ENCODE assay signal across 1 cellular context in the genomic region with DNA sequence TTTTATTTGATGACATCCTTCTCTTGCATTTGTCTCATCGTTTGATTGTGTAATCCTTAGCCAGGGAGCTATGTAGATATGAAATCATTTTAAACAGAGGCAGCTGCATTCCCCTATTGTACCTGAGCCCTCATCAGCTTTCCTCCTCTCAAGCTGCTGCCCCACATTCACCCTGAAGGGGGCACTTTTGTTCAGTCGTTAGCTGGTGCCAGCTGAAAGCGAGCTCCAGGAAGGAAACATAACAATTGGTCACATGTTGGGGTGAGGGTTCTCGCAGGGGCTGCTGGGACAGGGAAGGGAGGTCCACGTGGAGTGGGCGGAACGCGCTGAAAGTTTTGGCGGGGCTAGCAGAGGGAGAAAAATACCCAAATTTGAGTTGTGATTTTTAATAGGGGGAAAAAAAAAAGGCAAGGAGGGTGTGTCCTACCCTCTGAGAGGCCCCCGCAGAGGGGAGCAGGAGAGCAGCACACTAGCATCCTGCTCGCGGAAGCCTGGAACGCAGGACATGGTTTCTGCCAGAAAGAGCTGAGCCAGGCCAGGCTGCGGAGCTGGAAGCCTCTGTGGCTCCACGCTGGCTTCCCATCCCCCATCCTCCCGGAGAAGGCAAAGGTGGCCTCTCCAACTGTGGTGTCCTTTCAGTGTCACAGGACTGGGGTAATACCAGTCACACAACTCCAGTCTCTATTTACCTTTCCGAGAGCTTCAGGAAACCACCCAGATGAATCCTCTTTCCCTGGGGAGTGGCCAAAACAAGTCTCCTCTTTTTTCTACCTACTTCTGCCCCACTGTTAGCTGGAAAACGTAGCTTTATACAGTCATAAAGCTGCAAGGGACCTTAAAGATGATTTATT.
TF ChIP-seq lines count a peak whose summit lies in the region.

No MANE protein-coding gene starts in this region.

TF ChIP-seq in HepG2, 621 proteins besides CTCF, POLR2A, EP300 and RAD21 (continued from another document and continues in another):
- TF ChIP-seq, protein P1, sequence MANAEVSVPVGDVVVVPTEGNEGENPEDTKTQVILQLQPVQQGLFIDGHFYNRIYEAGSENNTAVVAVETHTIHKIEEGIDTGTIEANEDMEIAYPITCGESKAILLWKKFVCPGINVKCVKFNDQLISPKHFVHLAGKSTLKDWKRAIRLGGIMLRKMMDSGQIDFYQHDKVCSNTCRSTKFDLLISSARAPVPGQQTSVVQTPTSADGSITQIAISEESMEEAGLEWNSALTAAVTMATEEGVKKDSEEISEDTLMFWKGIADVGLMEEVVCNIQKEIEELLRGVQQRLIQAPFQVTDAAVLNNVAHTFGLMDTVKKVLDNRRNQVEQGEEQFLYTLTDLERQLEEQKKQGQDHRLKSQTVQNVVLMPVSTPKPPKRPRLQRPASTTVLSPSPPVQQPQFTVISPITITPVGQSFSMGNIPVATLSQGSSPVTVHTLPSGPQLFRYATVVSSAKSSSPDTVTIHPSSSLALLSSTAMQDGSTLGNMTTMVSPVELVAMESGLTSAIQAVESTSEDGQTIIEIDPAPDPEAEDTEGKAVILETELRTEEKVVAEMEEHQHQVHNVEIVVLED (CRISPR knock-in tag; IDR thresholded peaks at IDR 0.05; ENCODE audit: borderline replicate concordance) = peak; percentile 68; the same call in 1 of the 2 replicates
- TF ChIP-seq KMT2B (CRISPR knock-in tag; IDR thresholded peaks at IDR 0.05) (peak; percentile 76), NFIB (CRISPR knock-in tag; IDR thresholded peaks at IDR 0.05; ENCODE audit: borderline replicate concordance) (no peak), ZNF451 (CRISPR knock-in tag; IDR thresholded peaks at IDR 0.05) (no peak), NFIC (IDR thresholded peaks at IDR 0.05; ENCODE audit: low read length) (peak; percentile 73), ZNF350 (CRISPR knock-in tag; IDR thresholded peaks at IDR 0.05; ENCODE audit: borderline replicate concordance, low read depth) (peak; percentile 96), E2F2 (CRISPR knock-in tag; IDR thresholded peaks at IDR 0.05; ENCODE audit: borderline replicate concordance) (peak; percentile 38; the same call in 1 of the 2 replicates), ZIK1 (CRISPR knock-in tag; IDR thresholded peaks at IDR 0.05; ENCODE audit: borderline replicate concordance, low read depth) (0 out of 2 replicates have a peak, but pooled peaks have one; percentile 67), ERF (CRISPR knock-in tag; IDR thresholded peaks at IDR 0.05) (peak; percentile 80), ZNF143 (CRISPR knock-in tag; IDR thresholded peaks at IDR 0.05) (peak; percentile 92), HNRNPUL1 (IDR thresholded peaks at IDR 0.05; ENCODE audit: low read depth, low read length) (no peak), ISX (CRISPR knock-in tag; conservative IDR thresholded peaks at IDR 0.05) (peak; percentile 74; the same call in 1 of the 2 replicates), ADNP (CRISPR knock-in tag; IDR thresholded peaks at IDR 0.05) (no peak), MTF2 (CRISPR knock-in tag; IDR thresholded peaks at IDR 0.05; ENCODE audit: borderline replicate concordance) (peak; percentile 77; the same call in 1 of the 2 replicates), SMARCC2 (IDR thresholded peaks at IDR 0.05) (no peak), ZFP91 (CRISPR knock-in tag; IDR thresholded peaks at IDR 0.05; ENCODE audit: borderline replicate concordance) (peak; percentile 87; the same call in 1 of the 2 replicates), FOXA1 (IDR thresholded peaks at IDR 0.05) (peak; percentile 67; the same call in 1 of the 2 replicates), FOXA1 (CRISPR knock-in tag; IDR thresholded peaks at IDR 0.05) (peak; percentile 96), SIN3A (IDR thresholded peaks at IDR 0.05; ENCODE audit: borderline replicate concordance, low read depth, low read length) (peak; percentile 89; the same call in 1 of the 2 replicates), ZC3H13 (CRISPR knock-in tag; IDR thresholded peaks at IDR 0.05) (peak; percentile 73; the same call in 1 of the 2 replicates), ARNT2 (CRISPR knock-in tag; IDR thresholded peaks at IDR 0.05; ENCODE audit: low read depth) (peak; percentile 34; the same call in 1 of the 2 replicates), HIVEP1 (CRISPR knock-in tag; IDR thresholded peaks at IDR 0.05) (peak; percentile 86), ARID4A (CRISPR knock-in tag; IDR thresholded peaks at IDR 0.05; ENCODE audit: borderline replicate concordance) (peak; percentile 93), ZNF253 (CRISPR knock-in tag; IDR thresholded peaks at IDR 0.05; ENCODE audit: borderline replicate concordance) (no peak), SKI (IDR thresholded peaks at IDR 0.05; ENCODE audit: partially characterized antibody) (peak; percentile 73), MAZ (IDR thresholded peaks at IDR 0.05; ENCODE audit: borderline replicate concordance, low read depth, low read length) (no peak; the same call in 1 of the 2 replicates), MAZ (CRISPR knock-in tag; IDR thresholded peaks at IDR 0.05; ENCODE audit: low read depth) (no peak; the same call in none of the 2 replicates), KLF12 (CRISPR knock-in tag; IDR thresholded peaks at IDR 0.05; ENCODE audit: borderline replicate concordance) (0 out of 2 replicates have a peak, but pooled peaks have one; percentile 4), HNRNPLL (IDR thresholded peaks at IDR 0.05; ENCODE audit: low read depth, low read length, poor library complexity, severe bottlenecking) (no peak), HDAC2 (CRISPR knock-in tag; IDR thresholded peaks at IDR 0.05) (peak; percentile 65), ZSCAN21 (CRISPR knock-in tag; IDR thresholded peaks at IDR 0.05; ENCODE audit: borderline replicate concordance) (peak; percentile 72)
- TF ChIP-seq, protein P2, sequence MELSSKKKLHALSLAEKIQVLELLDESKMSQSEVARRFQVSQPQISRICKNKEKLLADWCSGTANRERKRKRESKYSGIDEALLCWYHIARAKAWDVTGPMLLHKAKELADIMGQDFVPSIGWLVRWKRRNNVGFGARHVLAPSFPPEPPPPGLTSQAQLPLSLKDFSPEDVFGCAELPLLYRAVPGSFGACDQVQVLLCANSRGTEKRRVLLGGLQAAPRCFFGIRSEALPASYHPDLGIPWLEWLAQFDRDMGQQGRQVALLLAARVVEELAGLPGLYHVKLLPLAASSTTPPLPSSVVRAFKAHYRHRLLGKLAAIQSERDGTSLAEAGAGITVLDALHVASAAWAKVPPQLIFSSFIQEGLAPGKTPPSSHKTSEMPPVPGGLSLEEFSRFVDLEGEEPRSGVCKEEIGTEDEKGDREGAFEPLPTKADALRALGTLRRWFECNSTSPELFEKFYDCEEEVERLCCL (CRISPR knock-in tag; IDR thresholded peaks at IDR 0.05; ENCODE audit: borderline replicate concordance) = no peak; the same call in 1 of the 2 replicates
- TF ChIP-seq, protein P3, sequence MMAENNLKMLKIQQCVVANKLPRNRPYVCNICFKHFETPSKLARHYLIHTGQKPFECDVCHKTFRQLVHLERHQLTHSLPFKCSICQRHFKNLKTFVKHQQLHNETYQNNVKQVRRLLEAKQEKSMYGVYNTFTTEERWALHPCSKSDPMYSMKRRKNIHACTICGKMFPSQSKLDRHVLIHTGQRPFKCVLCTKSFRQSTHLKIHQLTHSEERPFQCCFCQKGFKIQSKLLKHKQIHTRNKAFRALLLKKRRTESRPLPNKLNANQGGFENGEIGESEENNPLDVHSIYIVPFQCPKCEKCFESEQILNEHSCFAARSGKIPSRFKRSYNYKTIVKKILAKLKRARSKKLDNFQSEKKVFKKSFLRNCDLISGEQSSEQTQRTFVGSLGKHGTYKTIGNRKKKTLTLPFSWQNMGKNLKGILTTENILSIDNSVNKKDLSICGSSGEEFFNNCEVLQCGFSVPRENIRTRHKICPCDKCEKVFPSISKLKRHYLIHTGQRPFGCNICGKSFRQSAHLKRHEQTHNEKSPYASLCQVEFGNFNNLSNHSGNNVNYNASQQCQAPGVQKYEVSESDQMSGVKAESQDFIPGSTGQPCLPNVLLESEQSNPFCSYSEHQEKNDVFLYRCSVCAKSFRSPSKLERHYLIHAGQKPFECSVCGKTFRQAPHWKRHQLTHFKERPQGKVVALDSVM (CRISPR knock-in tag; IDR thresholded peaks at IDR 0.05) = peak; percentile 45; the same call in 1 of the 2 replicates
- TF ChIP-seq, protein P4, sequence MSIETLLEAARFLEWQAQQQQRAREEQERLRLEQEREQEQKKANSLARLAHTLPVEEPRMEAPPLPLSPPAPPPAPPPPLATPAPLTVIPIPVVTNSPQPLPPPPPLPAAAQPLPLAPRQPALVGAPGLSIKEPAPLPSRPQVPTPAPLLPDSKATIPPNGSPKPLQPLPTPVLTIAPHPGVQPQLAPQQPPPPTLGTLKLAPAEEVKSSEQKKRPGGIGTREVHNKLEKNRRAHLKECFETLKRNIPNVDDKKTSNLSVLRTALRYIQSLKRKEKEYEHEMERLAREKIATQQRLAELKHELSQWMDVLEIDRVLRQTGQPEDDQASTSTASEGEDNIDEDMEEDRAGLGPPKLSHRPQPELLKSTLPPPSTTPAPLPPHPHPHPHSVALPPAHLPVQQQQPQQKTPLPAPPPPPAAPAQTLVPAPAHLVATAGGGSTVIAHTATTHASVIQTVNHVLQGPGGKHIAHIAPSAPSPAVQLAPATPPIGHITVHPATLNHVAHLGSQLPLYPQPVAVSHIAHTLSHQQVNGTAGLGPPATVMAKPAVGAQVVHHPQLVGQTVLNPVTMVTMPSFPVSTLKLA (IDR thresholded peaks at IDR 0.05) = peak; percentile 98
- TF ChIP-seq, protein P5, sequence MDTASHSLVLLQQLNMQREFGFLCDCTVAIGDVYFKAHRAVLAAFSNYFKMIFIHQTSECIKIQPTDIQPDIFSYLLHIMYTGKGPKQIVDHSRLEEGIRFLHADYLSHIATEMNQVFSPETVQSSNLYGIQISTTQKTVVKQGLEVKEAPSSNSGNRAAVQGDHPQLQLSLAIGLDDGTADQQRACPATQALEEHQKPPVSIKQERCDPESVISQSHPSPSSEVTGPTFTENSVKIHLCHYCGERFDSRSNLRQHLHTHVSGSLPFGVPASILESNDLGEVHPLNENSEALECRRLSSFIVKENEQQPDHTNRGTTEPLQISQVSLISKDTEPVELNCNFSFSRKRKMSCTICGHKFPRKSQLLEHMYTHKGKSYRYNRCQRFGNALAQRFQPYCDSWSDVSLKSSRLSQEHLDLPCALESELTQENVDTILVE (CRISPR knock-in tag; IDR thresholded peaks at IDR 0.05) = peak; percentile 89
- TF ChIP-seq, protein P6, sequence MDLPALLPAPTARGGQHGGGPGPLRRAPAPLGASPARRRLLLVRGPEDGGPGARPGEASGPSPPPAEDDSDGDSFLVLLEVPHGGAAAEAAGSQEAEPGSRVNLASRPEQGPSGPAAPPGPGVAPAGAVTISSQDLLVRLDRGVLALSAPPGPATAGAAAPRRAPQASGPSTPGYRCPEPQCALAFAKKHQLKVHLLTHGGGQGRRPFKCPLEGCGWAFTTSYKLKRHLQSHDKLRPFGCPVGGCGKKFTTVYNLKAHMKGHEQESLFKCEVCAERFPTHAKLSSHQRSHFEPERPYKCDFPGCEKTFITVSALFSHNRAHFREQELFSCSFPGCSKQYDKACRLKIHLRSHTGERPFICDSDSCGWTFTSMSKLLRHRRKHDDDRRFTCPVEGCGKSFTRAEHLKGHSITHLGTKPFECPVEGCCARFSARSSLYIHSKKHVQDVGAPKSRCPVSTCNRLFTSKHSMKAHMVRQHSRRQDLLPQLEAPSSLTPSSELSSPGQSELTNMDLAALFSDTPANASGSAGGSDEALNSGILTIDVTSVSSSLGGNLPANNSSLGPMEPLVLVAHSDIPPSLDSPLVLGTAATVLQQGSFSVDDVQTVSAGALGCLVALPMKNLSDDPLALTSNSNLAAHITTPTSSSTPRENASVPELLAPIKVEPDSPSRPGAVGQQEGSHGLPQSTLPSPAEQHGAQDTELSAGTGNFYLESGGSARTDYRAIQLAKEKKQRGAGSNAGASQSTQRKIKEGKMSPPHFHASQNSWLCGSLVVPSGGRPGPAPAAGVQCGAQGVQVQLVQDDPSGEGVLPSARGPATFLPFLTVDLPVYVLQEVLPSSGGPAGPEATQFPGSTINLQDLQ (CRISPR knock-in tag; IDR thresholded peaks at IDR 0.05) = no peak
